Comparison of ENCODE assay signal across 8 cellular contexts in genomic region chr10:22714524-22715289, GRCh38. TPM values are rescaled to one million over a fixed set of nuclear protein-coding genes. Genes with fewer than 3 reads are reported as not detected.
DNase-seq lines count a peak whose midpoint lies in the region; ATAC-seq, FAIRE-seq and TF ChIP-seq lines count a peak whose summit lies in the region.

TSS of gene PIP4K2A (minus strand) at chr10:22714578. CDS start at chr10:22714326, 252 bp downstream.

- peak within 1 kb of the TSS; percentile 84 for H4K12ac ChIP-seq in trophoblast cell (ENCODE audit: low read depth, low read length)

- peak within 1 kb of the TSS; percentile 97 for H2AFZ ChIP-seq in trophoblast cell (ENCODE audit: insufficient read depth, low read length, poor library complexity)

- H2BK5ac ChIP-seq in trophoblast cell (ENCODE audit: low read depth, low read length, poor library complexity) = peak within 1 kb of the TSS; percentile 52

- no peaks in the 10 kb centered on the region for H3K27me3 ChIP-seq in adipocyte (replicated peaks; ENCODE audit: control insufficient read depth, insufficient read depth, low read length)
- H3K27me3 ChIP-seq in trophoblast cell (ENCODE audit: insufficient read depth, low read length) = no peaks in the 10 kb centered on the region
- H3K27me3 ChIP-seq in tibial artery = no peaks in the 10 kb centered on the region

- TF ChIP-seq CTCF in tibial artery (IDR thresholded peaks at IDR 0.05) = no peak

- no peak within 1 kb of the TSS for H3K23ac ChIP-seq in trophoblast cell (ENCODE audit: low read length)

- no CpG with 5 or more reads among the region's 75 CpGs for WGBS in trophoblast cell (ENCODE audit: extremely low coverage, insufficient coverage, insufficient read length)

- ATAC-seq in GM21360 (IDR thresholded peaks at IDR 0.05; ENCODE audit: unreplicated experiment) = peak; percentile 64

- H4K8ac ChIP-seq in trophoblast cell (ENCODE audit: low read depth, low read length) = peak within 1 kb of the TSS; percentile 88

- no peak within 1 kb of the TSS for H2AK5ac ChIP-seq in trophoblast cell (ENCODE audit: low read length)

- H4K91ac ChIP-seq in trophoblast cell (ENCODE audit: low read depth, low read length) = peak within 1 kb of the TSS; percentile 84

- DNase-seq in DMS53 (lab: John Stamatoyannopoulos, UW) (peak; percentile 96), HTR-8/SVneo (ENCODE audit: insufficient read length, low spot score) (peak; percentile 45), T follicular helper cell (ENCODE audit: low read depth) (peak; percentile 69), adipocyte (ENCODE audit: low read depth) (peak; percentile 94), cardiac septum (ENCODE audit: low spot score) (peak; percentile 92), trophoblast cell (peak; percentile 74 to 91), tibial artery (peak; percentile 57 to 82)

- peak within 1 kb of the TSS; percentile 54 for H2BK120ac ChIP-seq in trophoblast cell (ENCODE audit: insufficient read depth, low read length, poor library complexity)

- peak within 1 kb of the TSS; percentile 66 for H3K18ac ChIP-seq in trophoblast cell (ENCODE audit: low read length)

- intact Hi-C loops in cardiac septum (cut with DNase I) = loop anchor here (10.0 kb wide), 2 partner anchors 100 to 130 kb away; no protein-coding TSS in a partner anchor
- intact Hi-C loops in tibial artery (cut with DNase I; ENCODE audit: low total_unique reads) = loop anchor here (5.0 to 10.0 kb wide), 3 partner anchors 130 to 723 kb away; partner anchors contain the start of genes MSRB2 and OTUD1

- H3K4me1 ChIP-seq in adipocyte (ENCODE audit: control insufficient read depth, insufficient read depth, low read length) = peaks cover 28% of the 10 kb centered on the region
- peaks cover 3 to 5% of the 10 kb centered on the region in 2 experiments for H3K4me1 ChIP-seq in trophoblast cell (ENCODE audit: control insufficient read depth in 1 of 2, insufficient read depth in 2 of 2, low read length in 2 of 2)
- peaks cover 0 to 27% (median 19%) of the 10 kb centered on the region in 4 donors for H3K4me1 ChIP-seq in tibial artery

- peaks cover 10% of the 10 kb centered on the region for H3K79me1 ChIP-seq in trophoblast cell (ENCODE audit: low read length)

- peak within 1 kb of the TSS; percentile 88 for H3K4me2 ChIP-seq in trophoblast cell (ENCODE audit: low read length)

- H3K4ac ChIP-seq in trophoblast cell (ENCODE audit: low read depth, low read length) = peak within 1 kb of the TSS; percentile 13

- peak; percentile 13 for FAIRE-seq in HTR-8/SVneo (lab: Jason Lieb, UNC)

- H3K79me2 ChIP-seq in trophoblast cell (ENCODE audit: control insufficient read depth, insufficient read depth, low read length, poor library complexity) = peaks cover 22% of the 10 kb centered on the region

- H3K9ac ChIP-seq in adipocyte (ENCODE audit: low read length) = peak within 1 kb of the TSS; percentile 95
- peak within 1 kb of the TSS; percentile 12 for H3K9ac ChIP-seq in trophoblast cell (ENCODE audit: low read length)

- H3K4me3 ChIP-seq in adipocyte (ENCODE audit: low read length) = peak within 1 kb of the TSS; percentile 87
- peak within 1 kb of the TSS; percentile 85 for H3K4me3 ChIP-seq in trophoblast cell (ENCODE audit: low read depth, low read length)
- H3K4me3 ChIP-seq in tibial artery = peak within 1 kb of the TSS; percentile 97 to 98

- H3K27ac ChIP-seq in trophoblast cell (ENCODE audit: low read depth, low read length) (peak within 1 kb of the TSS; percentile 0), tibial artery (peak within 1 kb of the TSS; percentile 84 to 86)

- peak within 1 kb of the TSS; percentile 81 for H3K14ac ChIP-seq in trophoblast cell (ENCODE audit: low read length)

- H3K36me3 ChIP-seq in adipocyte (ENCODE audit: control insufficient read depth, insufficient read depth, low read length, severe bottlenecking) = no peaks in the 10 kb centered on the region
- H3K36me3 ChIP-seq in trophoblast cell (ENCODE audit: control insufficient read depth in 1 of 2, insufficient read depth in 2 of 2, low read length in 2 of 2) = no peaks in the 10 kb centered on the region
- H3K36me3 ChIP-seq in tibial artery = no peaks in the 10 kb centered on the region

- no peak within 1 kb of the TSS for H2BK12ac ChIP-seq in trophoblast cell (ENCODE audit: low read length)

- H3K9me3 ChIP-seq in adipocyte (ENCODE audit: control insufficient read depth, low read length) (no peaks in the 10 kb centered on the region), trophoblast cell (ENCODE audit: insufficient read depth, low read depth, low read length) (no peaks in the 10 kb centered on the region), tibial artery (no peaks in the 10 kb centered on the region)

RNA-seq across cellular contexts. Expression of gene PIP4K2A, which starts in this region (rescaled TPM):
- total RNA-seq in cardiac septum = 20.0 TPM
- polyA plus RNA-seq in trophoblast cell (2013) = 94.7 and 97.3 TPM in 2 replicates

Comparison
In these comparisons a context has a peak if more than half of its experiments do, and no peak if none do; other contexts are left out.
1. Peak in every context shown above with its lines: DNase-seq, ATAC-seq, H3K4me3 ChIP-seq and H3K27ac ChIP-seq.
2. DNase-seq: peak in every context shown above with its lines; median percentile 96 in DMS53; 94 in adipocyte; 92 in cardiac septum; 82 in trophoblast cell; 70 in tibial artery; 69 in T follicular helper cell; 45 in HTR-8/SVneo.